ENCODE assay signal across 6 cellular contexts in the genomic region with DNA sequence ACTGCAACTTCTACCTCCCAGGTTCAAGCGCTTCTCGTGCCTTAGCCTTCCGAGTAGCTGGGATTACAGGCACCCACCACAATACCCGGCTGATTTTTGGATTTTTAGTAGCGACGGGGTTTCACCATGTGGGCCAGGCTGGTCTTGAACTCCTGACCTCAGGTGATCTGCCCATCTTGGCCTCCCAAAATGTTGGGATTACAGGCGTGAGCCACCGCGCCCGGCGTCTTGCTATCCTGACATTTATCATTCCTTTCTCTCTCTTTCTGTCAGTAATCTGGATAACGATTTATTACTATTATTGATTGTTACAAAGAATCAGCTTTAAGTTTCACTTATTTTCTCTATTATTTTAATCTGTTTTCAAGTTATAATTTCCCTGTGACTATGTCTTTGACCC.
"Had no signal": no experiment of that assay in that cellular context is flagged by ENCODE, and none has a peak within 500 bp of the region (broad histone marks: within the 10 kb centered on the region; RNA-seq: fewer than 3 reads in every experiment).

No MANE protein-coding gene starts in this region.

- DNase-seq: IMR-90, KBM-7, KG1 had no signal

- H3K4me3 ChIP-seq: K562 had no signal

- ATAC-seq: HepG2, K562 had no signal

- H3K27ac ChIP-seq: HL-60 had no signal
